ENCODE assay signal across 26 cellular contexts in genomic region chr14:60058087-60058486, GRCh38. TPM values are rescaled to one million over a fixed set of nuclear protein-coding genes. Genes with fewer than 3 reads are reported as not detected.
DNase-seq lines count a peak whose midpoint lies in the region; ATAC-seq, FAIRE-seq and TF ChIP-seq lines count a peak whose summit lies in the region.
"Had no signal": no experiment of that assay in that cellular context is flagged by ENCODE, and none has a peak within 500 bp of the region (broad histone marks: within the 10 kb centered on the region; RNA-seq: fewer than 3 reads in every experiment).

No MANE protein-coding gene starts in this region.

- no peaks in the 10 kb centered on the region for H3K79me2 ChIP-seq in PC-3 (ENCODE audit: low read length)
- H3K79me2 ChIP-seq in osteoblast (ENCODE audit: insufficient read depth, low read length) = no peaks in the 10 kb centered on the region

- no peaks in the 10 kb centered on the region for H3F3A ChIP-seq in PC-3 (ENCODE audit: low read length, unreplicated experiment)

- no peak for DNase-seq in HTR-8/SVneo (ENCODE audit: insufficient read length, low spot score)
- peak; percentile 71 for DNase-seq in PC-3
- DNase-seq in osteoblast (ENCODE audit: insufficient read length, low spot score, missing footprints) = peak; percentile 27
- DNase-seq in NOMO-1 (lab: John Stamatoyannopoulos, UW; ENCODE audit: unreplicated experiment in 2 of 2) = no peak
- DNase-seq in MCF 10A (ENCODE audit: unreplicated experiment) = no peak
- no peak for DNase-seq in Calu3
- DNase-seq: AML-193; Caco-2; CD4-positive, alpha-beta memory T cell; CD4-positive, CD25-positive, alpha-beta regulatory T cell; CD8-positive, alpha-beta memory T cell; DMS 273 treated with DMSO at 0.1 percent for 48 hours; DMS153; DMS53; DMS79; DND-41; EL; GDM1 had no signal

- H3K9me3 ChIP-seq in PC-3 (ENCODE audit: low read length) = no peaks in the 10 kb centered on the region
- H3K9me3 ChIP-seq in osteoblast (ENCODE audit: low read depth, low read length) = no peaks in the 10 kb centered on the region
- H3K9me3 ChIP-seq: BLaER1 treated with 17β-estradiol and CSF1 and Interleukin-3, amounts not matched to agents 10 nM and 100 nM; Caco-2 had no signal

- peak overlapping the region; percentile 32 for H3K4me2 ChIP-seq in PC-3 (ENCODE audit: low read length)
- no peak overlapping the region for H3K4me2 ChIP-seq in osteoblast (ENCODE audit: insufficient read depth, low read length)
- H3K4me2 ChIP-seq: A549; BLaER1 treated with 17β-estradiol and CSF1 and Interleukin-3, amounts not matched to agents 10 nM and 100 nM had no signal

- H3K4me3 Mint-ChIP-seq in MCF 10A (ENCODE audit: unreplicated experiment) (no peak overlapping the region), Calu3 (ENCODE audit: low read depth, unreplicated experiment) (no peak overlapping the region)
- H3K4me3 Mint-ChIP-seq: B cell; CD4-positive, alpha-beta memory T cell; CD4-positive, CD25-positive, alpha-beta regulatory T cell; CD8-positive, alpha-beta memory T cell had no signal

- H3K9me3 Mint-ChIP-seq in MCF 10A (ENCODE audit: unreplicated experiment) = no peaks in the 10 kb centered on the region
- no peaks in the 10 kb centered on the region for H3K9me3 Mint-ChIP-seq in Calu3 (ENCODE audit: low read depth, unreplicated experiment)

- no peaks in the 10 kb centered on the region for H3K36me3 ChIP-seq in PC-3 (ENCODE audit: low read depth, low read length)
- no peaks in the 10 kb centered on the region for H3K36me3 ChIP-seq in osteoblast (ENCODE audit: insufficient read depth, low read length)
- H3K36me3 ChIP-seq: BLaER1 treated with 17β-estradiol and CSF1 and Interleukin-3, amounts not matched to agents 10 nM and 100 nM had no signal

- no peaks in the 10 kb centered on the region for H3K9me2 ChIP-seq in PC-3 (replicated peaks; ENCODE audit: low read length)

- intact Hi-C loops in PC-3 (cut with micrococcal nuclease) = loop anchor here (5.0 kb wide), 1 partner anchor 36 kb away; no protein-coding TSS in a partner anchor
- intact Hi-C loops in MCF 10A (cut with micrococcal nuclease) = no loop called here
- intact Hi-C loops in Calu3 (cut with micrococcal nuclease; ENCODE audit: unreplicated experiment) = no loop called here

- no peak for TF ChIP-seq CTCF in PC-3 (conservative IDR thresholded peaks at IDR 0.05; ENCODE audit: low read depth, low read length)
- TF ChIP-seq CTCF in osteoblast (IDR thresholded peaks at IDR 0.05; ENCODE audit: extremely low read depth, low read depth, low read length) = no peak
- TF ChIP-seq CTCF in MCF 10A (IDR thresholded peaks at IDR 0.05; ENCODE audit: unreplicated experiment) = no peak
- TF ChIP-seq CTCF in Calu3 (IDR thresholded peaks at IDR 0.05; ENCODE audit: unreplicated experiment) = no peak

- H3K4me3 ChIP-seq in PC-3 (ENCODE audit: low read length) = no peak overlapping the region
- H3K4me3 ChIP-seq in osteoblast (ENCODE audit: insufficient read depth, low read length) = no peak overlapping the region
- H3K4me3 ChIP-seq: A549; BLaER1 treated with 17β-estradiol and CSF1 and Interleukin-3, amounts not matched to agents 10 nM and 100 nM; GM12878 had no signal

- H4K20me1 ChIP-seq in PC-3 (ENCODE audit: low read length) = no peaks in the 10 kb centered on the region
- H4K20me1 ChIP-seq in osteoblast (ENCODE audit: insufficient read depth, low read length) = no peaks in the 10 kb centered on the region
- H4K20me1 ChIP-seq: BLaER1 treated with 17β-estradiol and CSF1 and Interleukin-3, amounts not matched to agents 10 nM and 100 nM had no signal

- H3K9ac ChIP-seq in PC-3 (ENCODE audit: low read length) = no peak overlapping the region
- H3K9ac ChIP-seq: BLaER1 treated with 17β-estradiol and CSF1 and Interleukin-3, amounts not matched to agents 10 nM and 100 nM had no signal

- H3K4me1 ChIP-seq in PC-3 (ENCODE audit: insufficient read depth, low read length) (peaks cover 34% of the 10 kb centered on the region), osteoblast (ENCODE audit: insufficient read depth, low read length) (no peaks in the 10 kb centered on the region)
- H3K4me1 ChIP-seq: A549; BLaER1 treated with 17β-estradiol and CSF1 and Interleukin-3, amounts not matched to agents 10 nM and 100 nM had no signal

- H3K27me3 Mint-ChIP-seq in MCF 10A (ENCODE audit: insufficient read depth, unreplicated experiment) (no peaks in the 10 kb centered on the region), Calu3 (ENCODE audit: unreplicated experiment) (no peaks in the 10 kb centered on the region)

- H3K36me3 Mint-ChIP-seq in MCF 10A (ENCODE audit: insufficient read depth, unreplicated experiment) (no peaks in the 10 kb centered on the region), Calu3 (ENCODE audit: insufficient read depth, unreplicated experiment) (no peaks in the 10 kb centered on the region)
- H3K36me3 Mint-ChIP-seq: CD4-positive, alpha-beta memory T cell; CD4-positive, CD25-positive, alpha-beta regulatory T cell; CD8-positive, alpha-beta memory T cell had no signal

- H2AFZ ChIP-seq in PC-3 (ENCODE audit: low read length) (no peak overlapping the region), osteoblast (ENCODE audit: low read length) (no peak overlapping the region)

- H3K27ac ChIP-seq in PC-3 (ENCODE audit: low read length) = no peak overlapping the region
- no peak overlapping the region for H3K27ac ChIP-seq in osteoblast (ENCODE audit: low read depth, low read length)
- H3K27ac ChIP-seq: 22Rv1; A549; BLaER1 treated with 17β-estradiol and CSF1 and Interleukin-3, amounts not matched to agents 10 nM and 100 nM; C4-2B had no signal

- POLR2A ChIA-PET in PC-3 (lab: Charles Lee; ENCODE audit: unreplicated experiment) (interaction anchor here (0.6 kb wide), 1 partner anchor 1638 kb away, joined by 4 read pairs; no protein-coding TSS in a partner anchor), MCF 10A (lab: Yijun Ruan, JAX) (no interaction called here)

- H3K27me3 ChIP-seq in PC-3 (ENCODE audit: low read length) (no peaks in the 10 kb centered on the region), osteoblast (ENCODE audit: insufficient read depth, low read length) (no peaks in the 10 kb centered on the region)
- H3K27me3 ChIP-seq: BLaER1 treated with 17β-estradiol and CSF1 and Interleukin-3, amounts not matched to agents 10 nM and 100 nM had no signal

- H3K4me1 Mint-ChIP-seq in MCF 10A (ENCODE audit: insufficient read depth, unreplicated experiment) (peaks cover 8% of the 10 kb centered on the region), Calu3 (ENCODE audit: low read depth, unreplicated experiment) (no peaks in the 10 kb centered on the region)
- H3K4me1 Mint-ChIP-seq: B cell; CD4-positive, alpha-beta memory T cell; CD4-positive, CD25-positive, alpha-beta regulatory T cell; CD8-positive, alpha-beta memory T cell had no signal

- BruUV-seq in PC-3 (replicated peaks; lab: Mats Ljungman, UMichigan) = no TSS peak
- BruUV-seq in MCF 10A (replicated peaks; lab: Mats Ljungman, UMichigan) = no TSS peak
- no TSS peak for BruUV-seq in Calu3 (replicated peaks; lab: Mats Ljungman, UMichigan)

- peak; percentile 38 for FAIRE-seq in HTR-8/SVneo (lab: Jason Lieb, UNC)
- FAIRE-seq: A549, GM12878, GM12892, GM18507 had no signal

- CTCF ChIA-PET in PC-3 (lab: Charles Lee) (interaction anchor here (0.6 to 1.6 kb wide), 6 partner anchors 93 to 208 kb away, joined by 3 to 9 read pairs (median 4); partner anchors contain the start of gene DHRS7), MCF 10A (lab: Yijun Ruan, JAX) (interaction anchor here (0.6 kb wide), 1 partner anchor 38 kb away, joined by 3 read pairs; no protein-coding TSS in a partner anchor), Calu3 (lab: Charles Lee) (interaction anchor here (0.6 kb wide), 1 partner anchor 266 kb away, joined by 4 read pairs; no protein-coding TSS in a partner anchor)

- ATAC-seq in PC-3 = peak; percentile 50
- ATAC-seq: A549, GM12878 had no signal

- H3K27ac Mint-ChIP-seq in MCF 10A (ENCODE audit: low read depth, unreplicated experiment) (no peak overlapping the region), Calu3 (ENCODE audit: unreplicated experiment) (no peak overlapping the region)
- H3K27ac Mint-ChIP-seq: B cell; CD4-positive, alpha-beta memory T cell; CD4-positive, CD25-positive, alpha-beta regulatory T cell; CD8-positive, alpha-beta memory T cell had no signal

RNA-seq across cellular contexts. Expression of gene PCNX4, which starts 33.6 kb away (rescaled TPM):
- total RNA-seq in PC-3 (2014; rRNA removed) = 117 and 151 TPM in 2 replicates
- 86.3 and 101 TPM in 2 replicates for total RNA-seq in osteoblast
- 62.8 and 63.3 TPM in 2 replicates for total RNA-seq in MCF 10A (2022)
- 40.1 and 41.1 TPM in 2 replicates for total RNA-seq in Calu3 (2022)

Comparison
In these comparisons a context has a peak if more than half of its experiments do, and no peak if none do; other contexts are left out.
1. DNase-seq: peak in PC-3 (single experiment) and osteoblast (single experiment); none in HTR-8/SVneo (single experiment), NOMO-1 (0 of 2), MCF 10A (single experiment) and Calu3 (single experiment).